8 cellular contexts compared by ENCODE assay signal in the genomic region with DNA sequence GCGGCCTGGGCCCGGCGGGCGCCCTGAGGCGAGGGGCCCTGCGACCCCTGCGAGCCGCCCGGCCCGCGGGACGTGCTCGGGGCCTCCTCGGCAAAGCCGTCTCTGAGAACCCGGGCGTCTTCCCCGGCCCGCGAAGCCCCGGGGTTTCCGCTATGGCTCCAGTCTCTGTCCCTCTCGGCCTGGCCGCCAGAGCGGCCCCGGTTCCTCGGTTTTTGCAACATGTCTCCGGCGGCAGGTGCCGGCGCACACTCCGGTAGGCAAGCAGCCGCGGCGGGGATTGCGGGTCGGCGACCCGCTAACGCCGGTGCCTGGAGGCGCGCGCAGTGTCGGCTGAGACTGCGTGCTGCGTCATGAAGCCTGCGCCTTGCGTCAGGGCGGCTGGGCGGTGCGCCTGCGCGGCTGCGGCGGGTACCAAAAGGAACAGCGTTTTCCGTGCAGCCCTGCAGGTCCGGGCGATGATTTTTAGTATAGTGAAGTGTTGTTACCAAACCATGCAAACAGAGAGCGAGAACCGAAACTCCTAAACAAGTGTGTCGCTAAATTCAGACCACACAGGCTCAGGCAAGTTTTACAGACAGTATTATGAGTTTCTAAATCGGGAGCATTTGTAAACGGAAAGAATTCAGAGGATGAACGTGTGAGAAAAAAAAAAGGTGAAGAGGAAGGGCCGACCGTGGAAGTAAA. TPM values are rescaled to one million over a fixed set of nuclear protein-coding genes. Genes with fewer than 3 reads are reported as not detected.
DNase-seq lines count a peak whose midpoint lies in the region; ATAC-seq and TF ChIP-seq lines count a peak whose summit lies in the region.

A gene (minus strand): TSS at position 338 of the 684 bp plus-strand sequence. CDS start 117 bp downstream, at position 221.

- DNase-seq in DND-41 (peak; percentile 86), RPMI7951 (ENCODE audit: low read depth) (peak; percentile 86), fibroblast of the aortic adventitia (ENCODE audit: low read depth) (peak; percentile 88)
- peak; percentile 90 for DNase-seq in activated T-helper 2 cell treated with anti-CD3 and anti-CD28 coated beads, Interferon-gamma antibody, Interleukin-2, Interleukin-4, amounts not matched to agents 10 μg/mL and 5 μg/mL and 100 μg/mL, durations not matched to agents 14 hours and 24 hours and 36 hours (ENCODE audit: low spot score)
- DNase-seq in stimulated activated naive CD8-positive, alpha-beta T cell treated with anti-CD3 and anti-CD28 coated beads, Interleukin-15, Interleukin-2, amounts not matched to agents 100 U/mL and 50 U/mL, for 24 hours: peak; percentile 93

- H3K4me2 ChIP-seq in DND-41 (ENCODE audit: insufficient read depth, low read length): peak within 1 kb of the TSS; percentile 74

- peaks cover 20% of the 10 kb centered on the region for H3K79me2 ChIP-seq in DND-41 (ENCODE audit: insufficient read depth, low read length)

- H3K27ac ChIP-seq in DND-41 (ENCODE audit: low read length) (peak within 1 kb of the TSS; percentile 82), KOPT-K1 (ENCODE audit: low read depth, low read length, poor library complexity, severe bottlenecking) (peak within 1 kb of the TSS; percentile 58)

- H3K27me3 ChIP-seq in DND-41 (ENCODE audit: insufficient read depth, low read length, poor library complexity): no peaks in the 10 kb centered on the region

- H3K4me3 Mint-ChIP-seq in activated T-helper 2 cell treated with anti-CD3 and anti-CD28 coated beads, Interferon-gamma antibody, Interleukin-2, Interleukin-4, amounts not matched to agents 10 μg/mL and 5 μg/mL and 100 μg/mL, durations not matched to agents 14 hours and 24 hours and 36 hours (ENCODE audit: low read depth): peak within 1 kb of the TSS; percentile 98
- peak within 1 kb of the TSS; percentile 92 to 99 (median 99) for H3K4me3 Mint-ChIP-seq in nephron

- H3K4me3 ChIP-seq in DND-41 (ENCODE audit: low read depth in 1 of 2, low read length in 2 of 2): peak within 1 kb of the TSS; percentile 61 to 79
- H3K4me3 ChIP-seq in fibroblast of the aortic adventitia (ENCODE audit: low read depth, low read length): peak within 1 kb of the TSS; percentile 84

- H2AFZ ChIP-seq in DND-41 (ENCODE audit: low read depth, low read length): peak within 1 kb of the TSS; percentile 90

- peaks cover 38% of the 10 kb centered on the region for H3K4me1 Mint-ChIP-seq in activated T-helper 2 cell treated with anti-CD3 and anti-CD28 coated beads, Interferon-gamma antibody, Interleukin-2, Interleukin-4, amounts not matched to agents 10 μg/mL and 5 μg/mL and 100 μg/mL, durations not matched to agents 14 hours and 24 hours and 36 hours (ENCODE audit: low read depth)
- peaks cover 43% of the 10 kb centered on the region for H3K4me1 Mint-ChIP-seq in nephron

- peaks cover 38% of the 10 kb centered on the region for H3K4me1 ChIP-seq in DND-41 (ENCODE audit: insufficient read depth, low read length)

- peak within 1 kb of the TSS; percentile 89 for H3K9ac ChIP-seq in DND-41 (ENCODE audit: low read depth, low read length)

- H3K36me3 ChIP-seq in DND-41 (ENCODE audit: insufficient read depth, low read length) (no peaks in the 10 kb centered on the region), KOPT-K1 (ENCODE audit: insufficient read depth, low read length) (no peaks in the 10 kb centered on the region)

- intact Hi-C loops in activated T-helper 2 cell treated with anti-CD3 and anti-CD28 coated beads, Interferon-gamma antibody, Interleukin-2, Interleukin-4, amounts not matched to agents 10 μg/mL and 5 μg/mL and 100 μg/mL, durations not matched to agents 14 hours and 24 hours and 36 hours (cut with micrococcal nuclease): loop anchor here (1.0 to 2.0 kb wide), 3 partner anchors 8 to 129 kb away; no protein-coding TSS in a partner anchor

- peak within 1 kb of the TSS; percentile 97 for H3K27ac Mint-ChIP-seq in activated T-helper 2 cell treated with anti-CD3 and anti-CD28 coated beads, Interferon-gamma antibody, Interleukin-2, Interleukin-4, amounts not matched to agents 10 μg/mL and 5 μg/mL and 100 μg/mL, durations not matched to agents 14 hours and 24 hours and 36 hours
- H3K27ac Mint-ChIP-seq in nephron: peak within 1 kb of the TSS; percentile 94 to 98 (median 95)

- H4K20me1 ChIP-seq in DND-41 (ENCODE audit: insufficient read depth, low read length): peaks cover 6% of the 10 kb centered on the region; the same call in 1 of the 2 replicates

- peaks cover 5% of the 10 kb centered on the region for H3K27me3 Mint-ChIP-seq in activated T-helper 2 cell treated with anti-CD3 and anti-CD28 coated beads, Interferon-gamma antibody, Interleukin-2, Interleukin-4, amounts not matched to agents 10 μg/mL and 5 μg/mL and 100 μg/mL, durations not matched to agents 14 hours and 24 hours and 36 hours (ENCODE audit: low read depth)
- H3K27me3 Mint-ChIP-seq in nephron (ENCODE audit: low read depth): peaks cover 8% of the 10 kb centered on the region

- TF ChIP-seq CTCF in DND-41 (IDR thresholded peaks at IDR 0.05; ENCODE audit: borderline replicate concordance, extremely low read depth, low read length, poor library complexity, severe bottlenecking) (no peak), fibroblast of the aortic adventitia (IDR thresholded peaks at IDR 0.05; ENCODE audit: insufficient read depth, low read length) (no peak), nephron (IDR thresholded peaks at IDR 0.05; ENCODE audit: unreplicated experiment in 3 of 3) (no peak)

- H3K9me3 ChIP-seq in DND-41 (ENCODE audit: insufficient read depth, low read length, severe bottlenecking) (no peaks in the 10 kb centered on the region), KOPT-K1 (ENCODE audit: insufficient read depth, low read length, poor library complexity, severe bottlenecking) (no peaks in the 10 kb centered on the region)

- no peaks in the 10 kb centered on the region for H3K36me3 Mint-ChIP-seq in activated T-helper 2 cell treated with anti-CD3 and anti-CD28 coated beads, Interferon-gamma antibody, Interleukin-2, Interleukin-4, amounts not matched to agents 10 μg/mL and 5 μg/mL and 100 μg/mL, durations not matched to agents 14 hours and 24 hours and 36 hours (ENCODE audit: low read depth)
- no peaks in the 10 kb centered on the region for H3K36me3 Mint-ChIP-seq in nephron (ENCODE audit: low read depth)

- ATAC-seq in DND-41 (ENCODE audit: insufficient read depth, low read depth): peak; percentile 95
- peak; percentile 88 for ATAC-seq in GM21825 (IDR thresholded peaks at IDR 0.05; ENCODE audit: unreplicated experiment)
- ATAC-seq in stimulated activated naive CD8-positive, alpha-beta T cell treated with anti-CD3 and anti-CD28 coated beads, Interleukin-15, Interleukin-2, amounts not matched to agents 100 U/mL and 50 U/mL, for 24 hours: peak; percentile 97

- no peaks in the 10 kb centered on the region for H3K9me3 Mint-ChIP-seq in activated T-helper 2 cell treated with anti-CD3 and anti-CD28 coated beads, Interferon-gamma antibody, Interleukin-2, Interleukin-4, amounts not matched to agents 10 μg/mL and 5 μg/mL and 100 μg/mL, durations not matched to agents 14 hours and 24 hours and 36 hours
- no peaks in the 10 kb centered on the region for H3K9me3 Mint-ChIP-seq in nephron

RNA-seq across cellular contexts. Expression of the gene that starts here (rescaled TPM):
- total RNA-seq in RPMI7951 (2014; rRNA removed; shearing (Covaris generic)): 9.3 and 10.1 TPM in 2 replicates
- 10.4 and 10.9 TPM in 2 replicates for total RNA-seq in activated T-helper 2 cell treated with anti-CD3 and anti-CD28 coated beads, Interferon-gamma antibody, Interleukin-2, Interleukin-4, amounts not matched to agents 10 μg/mL and 5 μg/mL and 100 μg/mL, durations not matched to agents 14 hours and 24 hours and 36 hours
- total RNA-seq in fibroblast of the aortic adventitia (ENCODE audit: low replicate concordance): 8.2 and 9.0 TPM in 2 replicates

Comparison
In these comparisons a context has a peak if more than half of its experiments do, and no peak if none do; other contexts are left out.
1. Peak in every context shown above with its lines: DNase-seq, ATAC-seq, H3K4me3 ChIP-seq and H3K27ac ChIP-seq.